In the genomic region with DNA sequence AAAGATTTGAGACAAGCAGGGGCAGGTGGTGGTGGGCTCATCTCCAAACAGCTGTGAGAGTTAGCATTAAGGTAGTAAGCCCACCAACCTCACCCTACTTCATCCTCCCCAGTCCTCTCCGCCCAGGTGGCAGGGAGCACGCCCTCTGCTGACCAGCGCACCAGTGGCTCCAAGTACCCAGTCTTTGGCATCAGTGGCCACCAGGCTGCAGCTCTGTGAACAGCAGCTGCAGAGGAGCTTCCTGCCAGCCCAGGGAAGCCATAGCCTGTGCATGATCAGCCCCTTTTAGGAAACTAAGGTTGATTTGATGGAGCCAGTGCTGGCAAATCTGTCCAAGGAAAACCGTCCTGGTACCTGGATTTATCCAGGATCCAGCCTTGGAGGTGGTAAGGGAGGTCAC, we compare ENCODE assay signal across 8 cellular contexts. TPM values are rescaled to one million over a fixed set of nuclear protein-coding genes. Genes with fewer than 3 reads are reported as not detected.
DNase-seq lines count a peak whose midpoint lies in the region; ATAC-seq and TF ChIP-seq lines count a peak whose summit lies in the region.

No MANE protein-coding gene starts in this region.

- peak; percentile 47 for DNase-seq in activated CD8-positive, alpha-beta memory T cell treated with anti-CD3 and anti-CD28 coated beads, Interleukin-2, amount 10 ng/mL, durations not matched to agents 7 days and 5 days
- no peak for DNase-seq in activated CD8-positive, alpha-beta memory T cell treated with anti-CD3 and anti-CD28 coated beads, Interleukin-2, amount 50 U/mL, for 4 hours
- DNase-seq in RKO (ENCODE audit: low spot score) (peak; percentile 72), retinal pigment epithelial cell (ENCODE audit: low read depth) (no peak), NCI-H1048 (lab: John Stamatoyannopoulos, UW) (no peak), kidney glomerular epithelial cell (lab: John Stamatoyannopoulos, UW) (no peak)

- H3K4me3 Mint-ChIP-seq in activated CD8-positive, alpha-beta memory T cell treated with anti-CD3 and anti-CD28 coated beads, Interleukin-2, amount 10 ng/mL, durations not matched to agents 7 days and 5 days, result no peak overlapping the region

- CTCF ChIA-PET in activated CD8-positive, alpha-beta memory T cell treated with anti-CD3 and anti-CD28 coated beads, Interleukin-2, amount 10 ng/mL, durations not matched to agents 7 days and 5 days (lab: Charles Lee), result interaction anchor here (0.6 to 6.5 kb wide), 12 partner anchors 10 to 273 kb away, joined by 3 to 29 read pairs (median 3); partner anchors contain the start of gene CAVIN3

- H3K4me1 Mint-ChIP-seq in activated CD8-positive, alpha-beta memory T cell treated with anti-CD3 and anti-CD28 coated beads, Interleukin-2, amount 10 ng/mL, durations not matched to agents 7 days and 5 days, result no peaks in the 10 kb centered on the region

- no peaks in the 10 kb centered on the region for H3K36me3 Mint-ChIP-seq in activated CD8-positive, alpha-beta memory T cell treated with anti-CD3 and anti-CD28 coated beads, Interleukin-2, amount 10 ng/mL, durations not matched to agents 7 days and 5 days

- H3K4me3 ChIP-seq in retinal pigment epithelial cell (ENCODE audit: low read length), result no peak overlapping the region

- peak; percentile 55 for ATAC-seq in activated CD8-positive, alpha-beta memory T cell treated with anti-CD3 and anti-CD28 coated beads, Interleukin-2, amount 10 ng/mL, durations not matched to agents 7 days and 5 days
- peak; percentile 79 for ATAC-seq in HG03159 (IDR thresholded peaks at IDR 0.05; ENCODE audit: unreplicated experiment)
- ATAC-seq in esophagus mucosa, result peak; percentile 43

- no peaks in the 10 kb centered on the region for H3K9me3 Mint-ChIP-seq in activated CD8-positive, alpha-beta memory T cell treated with anti-CD3 and anti-CD28 coated beads, Interleukin-2, amount 10 ng/mL, durations not matched to agents 7 days and 5 days (ENCODE audit: low read depth)

- peak; percentile 62 for TF ChIP-seq CTCF in retinal pigment epithelial cell (conservative IDR thresholded peaks at IDR 0.05; ENCODE audit: low read depth, low read length)

- no peak overlapping the region for H3K27ac Mint-ChIP-seq in activated CD8-positive, alpha-beta memory T cell treated with anti-CD3 and anti-CD28 coated beads, Interleukin-2, amount 10 ng/mL, durations not matched to agents 7 days and 5 days

- peaks cover 21% of the 10 kb centered on the region for H3K27me3 Mint-ChIP-seq in activated CD8-positive, alpha-beta memory T cell treated with anti-CD3 and anti-CD28 coated beads, Interleukin-2, amount 10 ng/mL, durations not matched to agents 7 days and 5 days

RNA-seq across cellular contexts. Expression of gene CAVIN3, which starts 21.7 kb away (rescaled TPM):
- 10 to 100 TPM in 1 of 2 experiments, 1 to 10 TPM in 1; 4.9 to 18.7 TPM for total RNA-seq in activated CD8-positive, alpha-beta memory T cell treated with anti-CD3 and anti-CD28 coated beads, Interleukin-2, amount 10 ng/mL, durations not matched to agents 7 days and 5 days
- total RNA-seq in esophagus mucosa, result 11.8 TPM

RNA-seq across cellular contexts. Expression of gene CCKBR, which starts 39.0 kb away (rescaled TPM):
- not detected for total RNA-seq in activated CD8-positive, alpha-beta memory T cell treated with anti-CD3 and anti-CD28 coated beads, Interleukin-2, amount 10 ng/mL, durations not matched to agents 7 days and 5 days
- not detected for total RNA-seq in esophagus mucosa

RNA-seq across cellular contexts. Expression of gene CNGA4, which starts 59.7 kb away (rescaled TPM):
- total RNA-seq in activated CD8-positive, alpha-beta memory T cell treated with anti-CD3 and anti-CD28 coated beads, Interleukin-2, amount 10 ng/mL, durations not matched to agents 7 days and 5 days, result under 1 TPM in 1 of 2 experiments, not detected in 1; 0.26 TPM
- 0.08 TPM for total RNA-seq in esophagus mucosa

Comparison
In these comparisons a context has a peak if more than half of its experiments do, and no peak if none do; other contexts are left out.
1. DNase-seq: peak in activated CD8-positive, alpha-beta memory T cell treated with anti-CD3 and anti-CD28 coated beads, Interleukin-2, amount 10 ng/mL, durations not matched to agents 7 days and 5 days (single experiment) and RKO (single experiment); none in activated CD8-positive, alpha-beta memory T cell treated with anti-CD3 and anti-CD28 coated beads, Interleukin-2, amount 50 U/mL, for 4 hours (single experiment), retinal pigment epithelial cell (single experiment), NCI-H1048 (single experiment) and kidney glomerular epithelial cell (single experiment).
2. Peak in every context shown above with its lines, with median percentiles within 50 percentile points of each other: ATAC-seq.